32 cellular contexts compared by ENCODE assay signal in the genomic region with DNA sequence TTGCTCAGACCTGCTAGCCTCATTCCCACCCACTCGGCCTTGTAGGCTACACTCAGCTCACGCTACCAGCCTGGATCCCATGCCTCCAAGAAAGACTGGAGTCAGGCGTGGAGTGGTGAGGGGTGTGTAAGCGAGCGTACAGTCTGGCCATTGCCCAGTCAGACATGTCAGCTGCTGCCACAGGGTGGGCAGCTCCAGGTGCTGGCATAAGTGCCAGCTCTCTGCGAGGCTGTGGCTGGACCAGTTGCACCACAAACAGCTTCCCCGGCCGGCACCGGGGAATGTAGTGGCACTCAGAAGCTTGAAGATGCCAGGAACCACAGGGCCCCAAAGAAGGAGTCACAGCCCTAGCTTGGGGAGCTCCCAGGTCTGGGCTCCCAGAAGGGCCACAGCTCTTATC.
"Had no signal": no experiment of that assay in that cellular context is flagged by ENCODE, and none has a peak within 500 bp of the region (broad histone marks: within the 10 kb centered on the region; RNA-seq: fewer than 3 reads in every experiment).

No MANE protein-coding gene starts in this region.

- H3K9me3 Mint-ChIP-seq: activated CD4-positive, alpha-beta memory T cell treated with anti-CD3 and anti-CD28 coated beads, Interleukin-2, amount 10 ng/mL, durations not matched to agents 7 days and 5 days; activated naive CD8-positive, alpha-beta T cell treated with anti-CD3 and anti-CD28 coated beads for 36 hours; activated T-cell treated with anti-CD3 and anti-CD28 coated beads, Interleukin-2, amount 50 U/mL, for 72 hours; activated T-helper 17 cell treated with anti-CD3 and anti-CD28 coated beads, Interleukin-2, amount 50 U/mL, for 72 hours had no signal

- H3K4me3 ChIP-seq: K562, SJCRH30, SK-N-MC had no signal

- DNase-seq: activated CD4-positive, alpha-beta memory T cell treated with anti-CD3 and anti-CD28 coated beads, Interleukin-2, amount 10 ng/mL, durations not matched to agents 7 days and 5 days; activated CD4-positive, alpha-beta T cell treated with anti-CD3 and anti-CD28 coated beads for 1 hour; activated CD4-positive, alpha-beta T cell treated with anti-CD3 and anti-CD28 coated beads for 48 hours; activated CD4-positive, CD25-positive, alpha-beta regulatory T cell; activated CD8-positive, alpha-beta memory T cell treated with anti-CD3 and anti-CD28 coated beads for 24 hours; activated CD8-positive, alpha-beta memory T cell treated with anti-CD3 and anti-CD28 coated beads, Interleukin-2, amount 10 ng/mL, durations not matched to agents 7 days and 5 days; activated CD8-positive, alpha-beta memory T cell treated with anti-CD3 and anti-CD28 coated beads, Interleukin-2, amount 50 U/mL, for 48 hours; activated effector memory CD4-positive, alpha-beta T cell treated with anti-CD3 and anti-CD28 coated beads, Interleukin-2, amount 50 U/mL, for 16 hours; activated naive CD4-positive, alpha-beta T cell; activated naive CD4-positive, alpha-beta T cell treated with anti-CD3 and anti-CD28 coated beads, Interleukin-2, amount 50 U/mL, for 16 hours; activated naive CD8-positive, alpha-beta T cell treated with anti-CD3 and anti-CD28 coated beads for 36 hours; activated T-cell treated with anti-CD3 and anti-CD28 coated beads, Interleukin-2, amount 50 U/mL, for 72 hours; amniotic stem cell; aorta; NCI-H1092 treated with DMSO at 0.1 percent for 48 hours; NCI-H1417; NCI-H187; NCI-H2029 treated with DMSO at 0.1 percent for 48 hours; NCI-H2107; NCI-H2171; NCI-H510A; NCI-H526; NCI-H748 treated with DMSO at 0.1 percent for 48 hours; NK-92 treated with Interleukin-12 subunit alpha and Interleukin-12 subunit beta, amount 100 ng/mL, for 24 hours; PC-3; T1000; WERI-Rb-1 had no signal

- H3K9me3 ChIP-seq: SJCRH30 had no signal

- H3K27me3 ChIP-seq: brain microvascular endothelial cell, SJCRH30 had no signal

- H3K4me1 ChIP-seq: SJCRH30 had no signal

- H3K4me3 Mint-ChIP-seq: activated CD4-positive, alpha-beta memory T cell treated with anti-CD3 and anti-CD28 coated beads, Interleukin-2, amount 10 ng/mL, durations not matched to agents 7 days and 5 days; activated CD8-positive, alpha-beta memory T cell treated with anti-CD3 and anti-CD28 coated beads, Interleukin-2, amount 10 ng/mL, durations not matched to agents 7 days and 5 days; activated naive CD8-positive, alpha-beta T cell treated with anti-CD3 and anti-CD28 coated beads for 36 hours; activated T-cell treated with anti-CD3 and anti-CD28 coated beads, Interleukin-2, amount 50 U/mL, for 72 hours; activated T-helper 17 cell treated with anti-CD3 and anti-CD28 coated beads, Interleukin-2, amount 50 U/mL, for 72 hours had no signal

- H3K27me3 Mint-ChIP-seq: activated T-helper 17 cell treated with anti-CD3 and anti-CD28 coated beads, Interleukin-2, amount 50 U/mL, for 72 hours had no signal

- H3K27ac Mint-ChIP-seq: activated CD4-positive, alpha-beta memory T cell treated with anti-CD3 and anti-CD28 coated beads, Interleukin-2, amount 10 ng/mL, durations not matched to agents 7 days and 5 days; activated CD8-positive, alpha-beta memory T cell treated with anti-CD3 and anti-CD28 coated beads, Interleukin-2, amount 10 ng/mL, durations not matched to agents 7 days and 5 days; activated naive CD8-positive, alpha-beta T cell treated with anti-CD3 and anti-CD28 coated beads for 36 hours; activated T-cell treated with anti-CD3 and anti-CD28 coated beads, Interleukin-2, amount 50 U/mL, for 72 hours; activated T-helper 17 cell treated with anti-CD3 and anti-CD28 coated beads, Interleukin-2, amount 50 U/mL, for 72 hours had no signal

- H3K36me3 ChIP-seq: brain microvascular endothelial cell, SJCRH30, WERI-Rb-1 had no signal

- ATAC-seq: activated CD8-positive, alpha-beta memory T cell treated with anti-CD3 and anti-CD28 coated beads, Interleukin-2, amount 10 ng/mL, durations not matched to agents 7 days and 5 days; activated T-cell treated with anti-CD3 and anti-CD28 coated beads, Interleukin-2, amount 50 U/mL, for 72 hours; activated T-helper 17 cell treated with anti-CD3 and anti-CD28 coated beads, Interleukin-2, amount 50 U/mL, for 72 hours; K562; PC-3 had no signal

- H3K27ac ChIP-seq: brain microvascular endothelial cell, SJCRH30, SK-N-MC, WERI-Rb-1 had no signal
